8 cellular contexts compared by ENCODE assay signal in genomic region chr15:66356359-66357236, GRCh38. TPM values are rescaled to one million over a fixed set of nuclear protein-coding genes. Genes with fewer than 3 reads are reported as not detected.
DNase-seq lines count a peak whose midpoint lies in the region; ATAC-seq and TF ChIP-seq lines count a peak whose summit lies in the region.

TIPIN (minus strand) TSS chr15:66356685; CDS start chr15:66352947, 3,738 bp downstream.

- H3K79me2 ChIP-seq in hepatocyte, result no peaks in the 10 kb centered on the region

- peak within 1 kb of the TSS; percentile 84 for H3K4me2 ChIP-seq in hepatocyte

- H2AFZ ChIP-seq in hepatocyte, result peak within 1 kb of the TSS; percentile 87

- no peaks in the 10 kb centered on the region for H4K20me1 ChIP-seq in hepatocyte (ENCODE audit: insufficient read depth, poor library complexity, severe bottlenecking)

- H3K4me1 ChIP-seq in hepatocyte (ENCODE audit: insufficient read depth), result no peaks in the 10 kb centered on the region

- no peak for TF ChIP-seq CTCF in hepatocyte (IDR thresholded peaks at IDR 0.05; ENCODE audit: poor library complexity)

- ATAC-seq in GM18517 (IDR thresholded peaks at IDR 0.05; ENCODE audit: unreplicated experiment) (peak; percentile 91), HG03039 (IDR thresholded peaks at IDR 0.05; ENCODE audit: unreplicated experiment) (peak; percentile 93)

- no peaks in the 10 kb centered on the region for H3K9me3 ChIP-seq in hepatocyte (ENCODE audit: low read depth)

- no peaks in the 10 kb centered on the region for H3K36me3 ChIP-seq in hepatocyte (replicated peaks; ENCODE audit: insufficient read depth, low read depth)

- WGBS in hepatocyte (ENCODE audit: low lambda C conversion rate, missing lambda C conversion rate), result 10% methylated on average over 46 of the region's 51 CpGs

- peak within 1 kb of the TSS; percentile 46 for H3K4me3 ChIP-seq in hepatocyte

- H3K27ac ChIP-seq in hepatocyte, result peak within 1 kb of the TSS; percentile 67

- H3K9me2 ChIP-seq in hepatocyte (replicated peaks; ENCODE audit: insufficient read depth), result no peaks in the 10 kb centered on the region

- no peaks in the 10 kb centered on the region for H3K27me3 ChIP-seq in hepatocyte

- peak; percentile 94 to 95 for DNase-seq in NCI-H2081 (lab: John Stamatoyannopoulos, UW)
- peak; percentile 97 for DNase-seq in T-helper 9 cell
- peak; percentile 98 for DNase-seq in astrocyte of the hippocampus (ENCODE audit: low read depth, low spot score)
- DNase-seq in hepatocyte (ENCODE audit: low spot score), result peak; percentile 97
- DNase-seq in renal cortical epithelial cell (ENCODE audit: low read depth), result peak; percentile 87
- no peak for DNase-seq in cortex of kidney (lab: John Stamatoyannopoulos, UW)

RNA-seq across cellular contexts. Expression of gene TIPIN, which starts in this region (rescaled TPM):
- total RNA-seq in hepatocyte (5.4 and 6.2 TPM in 2 replicates), renal cortical epithelial cell (8.7 and 9.4 TPM in 2 replicates)
- 6.4 and 7.2 TPM in 2 replicates for polyA plus RNA-seq in hepatocyte
